ENCODE assay signal across 8 cellular contexts in genomic region chr6:121333694-121334093, GRCh38. TPM values are rescaled to one million over a fixed set of nuclear protein-coding genes. Genes with fewer than 3 reads are reported as not detected.
A peak's percentile ranks its signal among the peaks of the same experiment; 100 is the strongest.
DNase-seq lines count a peak whose midpoint lies in the region; ATAC-seq and TF ChIP-seq lines count a peak whose summit lies in the region.
"Not testable (repeated sequence)": the region's sequence is repeated elsewhere in the genome, so short reads cannot be mapped to it uniquely, and the experiment has no call there.

No MANE protein-coding gene starts in this region.

- H3K79me1 ChIP-seq in H9 (ENCODE audit: insufficient read depth, low read depth, low read length, poor library complexity, severe bottlenecking) = not testable (repeated sequence)

- H3K9me3 Mint-ChIP-seq in H9; activated T-helper 17 cell treated with anti-CD3 and anti-CD28 coated beads, Interleukin-2, amount 50 U/mL, for 72 hours; nephron progenitor cell; stimulated activated naive CD8-positive, alpha-beta T cell treated with anti-CD3 and anti-CD28 coated beads, Interleukin-15, Interleukin-2, amounts not matched to agents 100 ng/mL and 50 ng/mL, for 24 hours: not testable (repeated sequence)

- H3K4me2 ChIP-seq in H9 (ENCODE audit: insufficient read depth, insufficient read length, low read length) = not testable (repeated sequence)
- peak overlapping the region; percentile 72 for H3K4me2 ChIP-seq in hepatocyte

- H3K9ac ChIP-seq in H9 (ENCODE audit: extremely low read depth, insufficient read length, low read length) = not testable (repeated sequence)

- H4K8ac ChIP-seq in H9 (replicated peaks; ENCODE audit: insufficient read length, low read depth, low read length) = not testable (repeated sequence)

- intact Hi-C loops in dorsolateral prefrontal cortex (cut with DNase I) = not testable (repeated sequence)

- WGBS in H9 (ENCODE audit: extremely low coverage, insufficient read length, low lambda C conversion rate) = no CpG with 5 or more reads among the region's 28 CpGs
- 98% methylated on average over 28 of the region's 28 CpGs for WGBS in hepatocyte (ENCODE audit: low lambda C conversion rate, missing lambda C conversion rate)

- not testable (repeated sequence) for H2BK12ac ChIP-seq in H9 (ENCODE audit: insufficient read length, low read depth, low read length)

- H2BK20ac ChIP-seq in H9 (ENCODE audit: low read depth, low read length, poor library complexity, severe bottlenecking) = not testable (repeated sequence)

- not testable (repeated sequence) for H4K91ac ChIP-seq in H9 (ENCODE audit: insufficient read length, low read depth, low read length)

- not testable (repeated sequence) for H3K36me3 ChIP-seq in RWPE2 (ENCODE audit: low read depth); hepatocyte (replicated peaks; ENCODE audit: insufficient read depth, low read depth)

- H3K9me3 ChIP-seq in H9 (ENCODE audit: control insufficient read depth, low read depth, low read length); RWPE2 (ENCODE audit: severe bottlenecking); hepatocyte (ENCODE audit: low read depth): not testable (repeated sequence)

- not testable (repeated sequence) for H3K9me2 ChIP-seq in hepatocyte (replicated peaks; ENCODE audit: insufficient read depth)

- not testable (repeated sequence) for DNase-seq in AG04449 (ENCODE audit: low read depth, low spot score); H9; RWPE2 (ENCODE audit: low spot score); hepatocyte (ENCODE audit: low spot score); nephron progenitor cell
- DNase-seq in dorsolateral prefrontal cortex = peak in 2 of 10 donors; percentile 6 to 20

- not testable (repeated sequence) for ATAC-seq in RWPE2 (ENCODE audit: low read depth); activated T-helper 17 cell treated with anti-CD3 and anti-CD28 coated beads, Interleukin-2, amount 50 U/mL, for 72 hours (replicated peaks)

- not testable (repeated sequence) for H2BK5ac ChIP-seq in H9 (ENCODE audit: insufficient read length, low read length)

- H3T11ph ChIP-seq in H9 (ENCODE audit: low read length) = not testable (repeated sequence)

- POLR2A ChIA-PET in AG04449 (lab: Yijun Ruan, JAX) = not testable (repeated sequence)

- H3K4me3 Mint-ChIP-seq in H9 = peak overlapping the region; percentile 86 to 88; a peak in 2 of 5 replicates
- H3K4me3 Mint-ChIP-seq in activated T-helper 17 cell treated with anti-CD3 and anti-CD28 coated beads, Interleukin-2, amount 50 U/mL, for 72 hours = peak overlapping the region; percentile 94
- H3K4me3 Mint-ChIP-seq in nephron progenitor cell = peak overlapping the region; percentile 95
- peak overlapping the region; percentile 91 for H3K4me3 Mint-ChIP-seq in stimulated activated naive CD8-positive, alpha-beta T cell treated with anti-CD3 and anti-CD28 coated beads, Interleukin-15, Interleukin-2, amounts not matched to agents 100 ng/mL and 50 ng/mL, for 24 hours

- H3K27ac Mint-ChIP-seq in H9, nephron progenitor cell: not testable (repeated sequence)
- H3K27ac Mint-ChIP-seq in activated T-helper 17 cell treated with anti-CD3 and anti-CD28 coated beads, Interleukin-2, amount 50 U/mL, for 72 hours = peak overlapping the region; percentile 98
- H3K27ac Mint-ChIP-seq in stimulated activated naive CD8-positive, alpha-beta T cell treated with anti-CD3 and anti-CD28 coated beads, Interleukin-15, Interleukin-2, amounts not matched to agents 100 ng/mL and 50 ng/mL, for 24 hours = peak overlapping the region; percentile 99

- not testable (repeated sequence) for H3K27me3 Mint-ChIP-seq in H9 (ENCODE audit: low read depth); activated T-helper 17 cell treated with anti-CD3 and anti-CD28 coated beads, Interleukin-2, amount 50 U/mL, for 72 hours; nephron progenitor cell (ENCODE audit: low read depth, poor library complexity); stimulated activated naive CD8-positive, alpha-beta T cell treated with anti-CD3 and anti-CD28 coated beads, Interleukin-15, Interleukin-2, amounts not matched to agents 100 ng/mL and 50 ng/mL, for 24 hours

- not testable (repeated sequence) for H2BK120ac ChIP-seq in H9 (ENCODE audit: low read depth, low read length, poor library complexity, severe bottlenecking)

- H3K18ac ChIP-seq in H9 (ENCODE audit: insufficient read length, low read depth, low read length) = not testable (repeated sequence)

- not testable (repeated sequence) for H2AFZ ChIP-seq in H9 (ENCODE audit: low read length)
- H2AFZ ChIP-seq in hepatocyte = peak overlapping the region; percentile 64

- not testable (repeated sequence) for H2AK5ac ChIP-seq in H9 (ENCODE audit: insufficient read length, low read length)

- H3K23ac ChIP-seq in H9 (ENCODE audit: insufficient read length, low read depth, low read length) = not testable (repeated sequence)

- CTCF ChIA-PET in AG04449 (lab: Yijun Ruan, JAX) = interaction anchor here (1.3 to 1.5 kb wide), 3 partner anchors 15 to 67 kb away, joined by 3 to 6 read pairs (median 6); no protein-coding TSS in a partner anchor

- H3K56ac ChIP-seq in H9 (ENCODE audit: insufficient read length, low read depth, low read length) = not testable (repeated sequence)

- not testable (repeated sequence) for TF ChIP-seq CTCF in AG04449 (IDR thresholded peaks at IDR 0.05; ENCODE audit: insufficient read depth, low read length, missing control alignments); H9 (conservative IDR thresholded peaks at IDR 0.05); RWPE2 (IDR thresholded peaks at IDR 0.05; ENCODE audit: poor library complexity, severe bottlenecking); dorsolateral prefrontal cortex (IDR thresholded peaks at IDR 0.05 in 54 of 56, conservative IDR thresholded peaks at IDR 0.05 in 2 of 56; ENCODE audit: low read depth in 1 of 56, partially characterized antibody in 56 of 56); hepatocyte (IDR thresholded peaks at IDR 0.05; ENCODE audit: poor library complexity); nephron progenitor cell (IDR thresholded peaks at IDR 0.05)

- not testable (repeated sequence) for H3K14ac ChIP-seq in H9 (ENCODE audit: insufficient read depth, low read length)

- H4K5ac ChIP-seq in H9 (ENCODE audit: insufficient read length, low read depth, low read length) = not testable (repeated sequence)

- not testable (repeated sequence) for H2BK15ac ChIP-seq in H9 (ENCODE audit: low read depth, low read length)

- H3K27ac ChIP-seq in H9 (ENCODE audit: insufficient read length, low read depth, low read length); RWPE2 (ENCODE audit: poor library complexity, severe bottlenecking); hepatocyte: not testable (repeated sequence)
- H3K27ac ChIP-seq in dorsolateral prefrontal cortex = peak overlapping the region in 40 of 59 donors; percentile 82 to 99 (median 97)

- H3K36me3 Mint-ChIP-seq in H9 (ENCODE audit: insufficient read depth in 1 of 3, low read depth in 3 of 3); activated T-helper 17 cell treated with anti-CD3 and anti-CD28 coated beads, Interleukin-2, amount 50 U/mL, for 72 hours (ENCODE audit: low read depth); nephron progenitor cell (ENCODE audit: low read depth); stimulated activated naive CD8-positive, alpha-beta T cell treated with anti-CD3 and anti-CD28 coated beads, Interleukin-15, Interleukin-2, amounts not matched to agents 100 ng/mL and 50 ng/mL, for 24 hours (ENCODE audit: low read depth): not testable (repeated sequence)

- H4K20me1 ChIP-seq in H9 (ENCODE audit: control insufficient read depth, insufficient read depth, insufficient read length); hepatocyte (ENCODE audit: insufficient read depth, poor library complexity, severe bottlenecking): not testable (repeated sequence)

- not testable (repeated sequence) for H3K79me2 ChIP-seq in H9 (ENCODE audit: insufficient read depth, low read length); hepatocyte

- H3K4ac ChIP-seq in H9 (ENCODE audit: low read depth, low read length) = not testable (repeated sequence)

- H3K4me1 Mint-ChIP-seq in H9 = peaks cover 13 to 19% of the 10 kb centered on the region in 2 experiments
- H3K4me1 Mint-ChIP-seq in activated T-helper 17 cell treated with anti-CD3 and anti-CD28 coated beads, Interleukin-2, amount 50 U/mL, for 72 hours = peaks cover 12% of the 10 kb centered on the region
- H3K4me1 Mint-ChIP-seq in nephron progenitor cell = peaks cover 36% of the 10 kb centered on the region
- H3K4me1 Mint-ChIP-seq in stimulated activated naive CD8-positive, alpha-beta T cell treated with anti-CD3 and anti-CD28 coated beads, Interleukin-15, Interleukin-2, amounts not matched to agents 100 ng/mL and 50 ng/mL, for 24 hours (ENCODE audit: low read depth) = peaks cover 43% of the 10 kb centered on the region

- H3K4me3 ChIP-seq in AG04449 (ENCODE audit: low read depth, low read length) (peak overlapping the region; percentile 79), RWPE2 (ENCODE audit: severe bottlenecking) (peak overlapping the region; percentile 88), dorsolateral prefrontal cortex (peak overlapping the region; percentile 41 to 96 (median 76))
- not testable (repeated sequence) for H3K4me3 ChIP-seq in hepatocyte

- H3K4me1 ChIP-seq in H9 (ENCODE audit: insufficient read depth, low read length); hepatocyte (ENCODE audit: insufficient read depth): not testable (repeated sequence)
- peaks cover 15% of the 10 kb centered on the region for H3K4me1 ChIP-seq in RWPE2 (ENCODE audit: insufficient read depth, poor library complexity, severe bottlenecking)

- H3K27me3 ChIP-seq in H9 (ENCODE audit: insufficient read depth, low read length); RWPE2 (ENCODE audit: insufficient read depth, poor library complexity, severe bottlenecking); dorsolateral prefrontal cortex; hepatocyte: not testable (repeated sequence)

- not testable (repeated sequence) for H3K23me2 ChIP-seq in H9 (ENCODE audit: insufficient read length, low read depth, low read length, poor library complexity, severe bottlenecking)

RNA-seq across cellular contexts. Expression of gene TBC1D32, which starts 0.6 kb away (rescaled TPM):
- total RNA-seq in H9 (2021) (8.7 and 9.0 TPM in 2 replicates), dorsolateral prefrontal cortex (10 to 100 TPM; 16.4 to 36.9 (median 23.7) TPM), hepatocyte (9.9 and 16.6 TPM in 2 replicates)
- 10 to 100 TPM in 1 of 2 donors, 1 to 10 TPM in 1; 6.1 to 13.6 TPM for total RNA-seq in activated T-helper 17 cell treated with anti-CD3 and anti-CD28 coated beads, Interleukin-2, amount 50 U/mL, for 72 hours
- polyA plus RNA-seq in hepatocyte = 3.7 and 5.2 TPM in 2 replicates
